ENCODE assay signal across 13 cellular contexts in genomic region chr2:240245706-240246105, GRCh38.
DNase-seq lines count a peak whose midpoint lies in the region; ATAC-seq and TF ChIP-seq lines count a peak whose summit lies in the region.
"Had no signal": no experiment of that assay in that cellular context is flagged by ENCODE, and none has a peak within 500 bp of the region (broad histone marks: within the 10 kb centered on the region; RNA-seq: fewer than 3 reads in every experiment).

No MANE protein-coding gene starts in this region.

- peak; percentile 22 to 42 for ATAC-seq in left cardiac atrium
- no peak for ATAC-seq in GM18873 (IDR thresholded peaks at IDR 0.05; ENCODE audit: low FRiP score, unreplicated experiment)
- ATAC-seq: activated T-cell treated with anti-CD3 and anti-CD28 coated beads, Interleukin-2, amount 50 U/mL, for 72 hours; T-cell had no signal

- peaks cover 0 to 12% (median 1%) of the 10 kb centered on the region in 7 donors for H3K9me3 Mint-ChIP-seq in CD14-positive monocyte
- H3K9me3 Mint-ChIP-seq in activated naive CD8-positive, alpha-beta T cell treated with anti-CD3 and anti-CD28 coated beads for 36 hours = no peaks in the 10 kb centered on the region
- H3K9me3 Mint-ChIP-seq: activated T-cell treated with anti-CD3 and anti-CD28 coated beads, Interleukin-2, amount 50 U/mL, for 72 hours; T-cell had no signal

- DNase-seq in CD14-positive monocyte (ENCODE audit: low spot score) (peak; percentile 43), SK-N-DZ (ENCODE audit: low spot score) (peak; percentile 47), left cardiac atrium (no peak), posterior vena cava (ENCODE audit: low spot score) (peak; percentile 79), NCI-H2081 treated with DMSO at 0.1 percent for 48 hours (lab: John Stamatoyannopoulos, UW) (no peak), cerebellum (ENCODE audit: low spot score) (no peak)
- no peak for DNase-seq in activated naive CD8-positive, alpha-beta T cell treated with anti-CD3 and anti-CD28 coated beads for 36 hours
- DNase-seq: activated T-cell treated with anti-CD3 and anti-CD28 coated beads, Interleukin-2, amount 50 U/mL, for 72 hours; DMS79; NCI-H1417; NCI-H526 treated with DMSO at 0.1 percent for 48 hours had no signal

- no peak for TF ChIP-seq CTCF in CD14-positive monocyte (IDR thresholded peaks at IDR 0.05)

- no peak overlapping the region for H3K4me3 Mint-ChIP-seq in CD14-positive monocyte
- no peak overlapping the region for H3K4me3 Mint-ChIP-seq in activated naive CD8-positive, alpha-beta T cell treated with anti-CD3 and anti-CD28 coated beads for 36 hours
- H3K4me3 Mint-ChIP-seq: activated T-cell treated with anti-CD3 and anti-CD28 coated beads, Interleukin-2, amount 50 U/mL, for 72 hours; T-cell had no signal

- no peak overlapping the region for H3K27ac Mint-ChIP-seq in CD14-positive monocyte
- H3K27ac Mint-ChIP-seq in activated naive CD8-positive, alpha-beta T cell treated with anti-CD3 and anti-CD28 coated beads for 36 hours = no peak overlapping the region
- H3K27ac Mint-ChIP-seq: activated T-cell treated with anti-CD3 and anti-CD28 coated beads, Interleukin-2, amount 50 U/mL, for 72 hours had no signal

- H3K4me1 Mint-ChIP-seq in CD14-positive monocyte = no peaks in the 10 kb centered on the region
- H3K4me1 Mint-ChIP-seq in activated naive CD8-positive, alpha-beta T cell treated with anti-CD3 and anti-CD28 coated beads for 36 hours = no peaks in the 10 kb centered on the region
- H3K4me1 Mint-ChIP-seq: T-cell had no signal

- H3K27me3 Mint-ChIP-seq in CD14-positive monocyte (ENCODE audit: low read depth in 3 of 3) = peaks cover 15 to 19% (median 18%) of the 10 kb centered on the region in 3 donors
- peaks cover 25% of the 10 kb centered on the region for H3K27me3 Mint-ChIP-seq in activated naive CD8-positive, alpha-beta T cell treated with anti-CD3 and anti-CD28 coated beads for 36 hours

- no peaks in the 10 kb centered on the region for H3K36me3 Mint-ChIP-seq in CD14-positive monocyte
- no peaks in the 10 kb centered on the region for H3K36me3 Mint-ChIP-seq in activated naive CD8-positive, alpha-beta T cell treated with anti-CD3 and anti-CD28 coated beads for 36 hours

- intact Hi-C loops in CD14-positive monocyte (cut with micrococcal nuclease) (no loop called here), left cardiac atrium (cut with DNase I) (no loop called here), posterior vena cava (cut with DNase I) (no loop called here)

Comparison
In these comparisons a context has a peak if more than half of its experiments do, and no peak if none do; other contexts are left out.
1. DNase-seq: peak in CD14-positive monocyte (single experiment), SK-N-DZ (single experiment) and posterior vena cava (single experiment); none in left cardiac atrium (single experiment), NCI-H2081 treated with DMSO at 0.1 percent for 48 hours (single experiment), activated naive CD8-positive, alpha-beta T cell treated with anti-CD3 and anti-CD28 coated beads for 36 hours (single experiment) and cerebellum (single experiment).